17 cellular contexts compared by ENCODE assay signal in genomic region chr3:186605078-186605477, GRCh38. TPM values are rescaled to one million over a fixed set of nuclear protein-coding genes. Genes with fewer than 3 reads are reported as not detected.
DNase-seq lines count a peak whose midpoint lies in the region; ATAC-seq, FAIRE-seq and TF ChIP-seq lines count a peak whose summit lies in the region.
"Had no signal": no experiment of that assay in that cellular context is flagged by ENCODE, and none has a peak within 500 bp of the region (broad histone marks: within the 10 kb centered on the region; RNA-seq: fewer than 3 reads in every experiment).

No MANE protein-coding gene starts in this region.

- peak; percentile 51 for FAIRE-seq in keratinocyte (lab: Jason Lieb, UNC)
- FAIRE-seq: GM12878, GM18507 had no signal

- no peak for ATAC-seq in HG03571 (IDR thresholded peaks at IDR 0.05; ENCODE audit: unreplicated experiment)
- ATAC-seq: GM12878 had no signal

- H2AFZ ChIP-seq in keratinocyte (ENCODE audit: control insufficient read depth, low read length), result no peak overlapping the region

- no peaks in the 10 kb centered on the region for H4K20me1 ChIP-seq in keratinocyte (ENCODE audit: control insufficient read depth, extremely low read depth, insufficient read depth, low read length)
- H4K20me1 ChIP-seq: BLaER1 had no signal

- dilution Hi-C loops in keratinocyte (cut with MboI; ENCODE audit: extremely low pct_ligation_motif_present, low sequenced_read_pairs), result no loop called here

- no peaks in the 10 kb centered on the region for H3K27me3 ChIP-seq in keratinocyte (ENCODE audit: control insufficient read depth, extremely low read depth, insufficient read depth, low read length)
- H3K27me3 ChIP-seq: BLaER1 had no signal

- H3K36me3 ChIP-seq in keratinocyte (ENCODE audit: control insufficient read depth in 2 of 2, extremely low read depth in 1 of 2, insufficient read depth in 2 of 2, low read length in 2 of 2), result no peaks in the 10 kb centered on the region
- H3K36me3 ChIP-seq: BLaER1 had no signal

- H3K4me3 ChIP-seq in epithelial cell of esophagus (ENCODE audit: low read length), result no peak overlapping the region
- H3K4me3 ChIP-seq in keratinocyte (ENCODE audit: control insufficient read depth in 2 of 3, extremely low read depth in 1 of 3, insufficient read depth in 2 of 3, low read depth in 1 of 3, low read length in 3 of 3), result no peak overlapping the region
- H3K4me3 ChIP-seq: BLaER1, GM12878 had no signal

- no peak overlapping the region for H3K9ac ChIP-seq in keratinocyte (ENCODE audit: control insufficient read depth, extremely low read depth, insufficient read depth, low read length)
- H3K9ac ChIP-seq: BLaER1 had no signal

- no peak for TF ChIP-seq CTCF in RWPE1 (conservative IDR thresholded peaks at IDR 0.05; ENCODE audit: low read depth)
- TF ChIP-seq CTCF in epithelial cell of esophagus (IDR thresholded peaks at IDR 0.05; ENCODE audit: insufficient read depth, low read depth, low read length, missing control alignments), result no peak
- no peak for TF ChIP-seq CTCF in keratinocyte (optimal IDR thresholded peaks at IDR 0.05 in 1 of 3, IDR thresholded peaks at IDR 0.05 in 1 of 3, conservative IDR thresholded peaks at IDR 0.05 in 1 of 3; ENCODE audit: extremely low read depth in 1 of 3, insufficient read depth in 2 of 3, low read length in 3 of 3)

- H3K9me1 ChIP-seq in keratinocyte (ENCODE audit: control insufficient read depth, extremely low read depth, insufficient read depth, low read length), result no peaks in the 10 kb centered on the region

- POLR2A ChIA-PET in RWPE1 (lab: Yijun Ruan, JAX; ENCODE audit: low non-redundant PET), result interaction anchor here (0.9 kb wide), 1 partner anchor 10 kb away, joined by 3 read pairs; no protein-coding TSS in a partner anchor

- CTCF ChIA-PET in RWPE1 (lab: Yijun Ruan, JAX), result interaction anchor here (0.5 to 0.6 kb wide), 2 partner anchors 16 to 395 kb away, joined by 3 to 4 read pairs; no protein-coding TSS in a partner anchor

- H3K4me1 ChIP-seq in keratinocyte (ENCODE audit: control insufficient read depth, extremely low read depth, insufficient read depth, low read length), result peaks cover 15% of the 10 kb centered on the region
- H3K4me1 ChIP-seq: BLaER1 had no signal

- peak; percentile 20 for DNase-seq in RWPE1 (ENCODE audit: low spot score)
- peak; percentile 77 for DNase-seq in epithelial cell of esophagus (ENCODE audit: low read depth)
- DNase-seq in keratinocyte (ENCODE audit: low read depth, low spot score), result no peak
- DNase-seq in renal cortical epithelial cell (ENCODE audit: low read depth), result peak; percentile 45
- DNase-seq in NCI-H146 treated with DMSO at 0.1 percent for 48 hours (lab: John Stamatoyannopoulos, UW; ENCODE audit: unreplicated experiment), result no peak
- DNase-seq in activated CD4-positive, alpha-beta T cell treated with anti-CD3 and anti-CD28 coated beads, Interleukin-2, amount 50 U/mL, for 1 hour, result no peak
- DNase-seq: AML-193; CD4-positive, CD25-positive, alpha-beta regulatory T cell; DMS79; GOT3; H9 had no signal

- H3K27ac ChIP-seq in RWPE1 (no peak overlapping the region), keratinocyte (ENCODE audit: control insufficient read depth, insufficient read depth, low read length) (no peak overlapping the region)
- H3K27ac ChIP-seq: BLaER1 had no signal

- no peaks in the 10 kb centered on the region for H3K79me2 ChIP-seq in keratinocyte (ENCODE audit: control insufficient read depth, insufficient read depth, low read length)

- no peaks in the 10 kb centered on the region for H3K9me3 ChIP-seq in keratinocyte (ENCODE audit: control insufficient read depth, low read depth, low read length)
- H3K9me3 ChIP-seq: BLaER1 had no signal

- H3K4me2 ChIP-seq in keratinocyte (ENCODE audit: control insufficient read depth, extremely low read depth, insufficient read depth, low read depth, low read length), result peak overlapping the region; percentile 0
- H3K4me2 ChIP-seq: BLaER1 had no signal

RNA-seq across cellular contexts. Expression of gene AHSG, which starts 7.8 kb away (rescaled TPM):
- polyA plus RNA-seq in keratinocyte, result 0.42 to 0.73 TPM (median 0.59 TPM) in 3 replicates
- 1.2 TPM for polyA plus RNA-seq in keratinocyte (2011; ENCODE audit: low read depth)
- 0.51 and 0.88 TPM in 2 replicates for polyA plus RNA-seq in keratinocyte (2011; cell fraction: cytosol; rRNA removed)
- polyA plus RNA-seq in keratinocyte (2011; cell fraction: nucleus; rRNA removed), result 0.29 and 0.59 TPM in 2 replicates
- polyA plus RNA-seq in keratinocyte (2012; ENCODE audit: low replicate concordance), result 0.50 and 0.95 TPM in 2 replicates
- 0.42 to 3.3 TPM (median 0.63 TPM) in 3 replicates for polyA minus RNA-seq in keratinocyte
- not detected for polyA minus RNA-seq in keratinocyte (2011; cell fraction: cytosol; rRNA and poly(A)+ RNA removed)
- polyA minus RNA-seq in keratinocyte (2011; cell fraction: nucleus; rRNA and poly(A)+ RNA removed), result 0.32 TPM in 1 of 2 replicates, not detected in the other
- not detected in 2 replicates for total RNA-seq in renal cortical epithelial cell
- total RNA-seq: CD4-positive, CD25-positive, alpha-beta regulatory T cell; G401; H9 had no signal
- polyA plus RNA-seq: CD4-positive, CD25-positive, alpha-beta regulatory T cell had no signal

RNA-seq across cellular contexts. Expression of gene DNAJB11, which starts 34.6 kb away (rescaled TPM):
- polyA plus RNA-seq in keratinocyte, result 29.2 to 61.8 TPM (median 51.9 TPM) in 3 replicates
- polyA plus RNA-seq in keratinocyte (2011; ENCODE audit: low read depth), result 120 TPM
- 22.2 and 25.9 TPM in 2 replicates for polyA plus RNA-seq in keratinocyte (2011; cell fraction: cytosol; rRNA removed)
- polyA plus RNA-seq in keratinocyte (2011; cell fraction: nucleus; rRNA removed), result 54.9 and 91.4 TPM in 2 replicates
- 44.9 and 73.0 TPM in 2 replicates for polyA plus RNA-seq in keratinocyte (2012; ENCODE audit: low replicate concordance)
- polyA minus RNA-seq in keratinocyte, result 6.5 to 19.7 TPM (median 9.0 TPM) in 3 replicates
- 13.0 TPM for polyA minus RNA-seq in keratinocyte (2011; cell fraction: cytosol; rRNA and poly(A)+ RNA removed)
- 19.3 and 31.4 TPM in 2 replicates for polyA minus RNA-seq in keratinocyte (2011; cell fraction: nucleus; rRNA and poly(A)+ RNA removed)
- total RNA-seq in renal cortical epithelial cell, result 57.9 and 62.9 TPM in 2 replicates

RNA-seq across cellular contexts. Expression of gene FETUB, which starts 35.1 kb away (rescaled TPM):
- polyA plus RNA-seq in keratinocyte, result 0.05 to 0.35 TPM (median 0.25 TPM) in 3 replicates
- polyA plus RNA-seq in keratinocyte (2011; ENCODE audit: low read depth), result 0.66 TPM
- 0.10 and 0.24 TPM in 2 replicates for polyA plus RNA-seq in keratinocyte (2011; cell fraction: cytosol; rRNA removed)
- polyA plus RNA-seq in keratinocyte (2011; cell fraction: nucleus; rRNA removed), result 0.51 and 0.83 TPM in 2 replicates
- polyA plus RNA-seq in keratinocyte (2012; ENCODE audit: low replicate concordance), result 0.18 and 1.8 TPM in 2 replicates
- 0.19 to 0.66 TPM (median 0.53 TPM) in 3 replicates for polyA minus RNA-seq in keratinocyte
- polyA minus RNA-seq in keratinocyte (2011; cell fraction: cytosol; rRNA and poly(A)+ RNA removed), result not detected
- polyA minus RNA-seq in keratinocyte (2011; cell fraction: nucleus; rRNA and poly(A)+ RNA removed), result 0.54 and 0.95 TPM in 2 replicates
- total RNA-seq in renal cortical epithelial cell, result not detected in 2 replicates
- total RNA-seq: A673; CD4-positive, CD25-positive, alpha-beta regulatory T cell; G401; GM12878; H9 had no signal
- polyA plus RNA-seq: CD4-positive, CD25-positive, alpha-beta regulatory T cell; GM12878 had no signal

RNA-seq across cellular contexts. Expression of gene TBCCD1, which starts 37.9 kb away (rescaled TPM):
- polyA plus RNA-seq in keratinocyte, result 14.2 to 15.8 TPM (median 15.0 TPM) in 3 replicates
- polyA plus RNA-seq in keratinocyte (2011; ENCODE audit: low read depth), result 8.8 TPM
- polyA plus RNA-seq in keratinocyte (2011; cell fraction: cytosol; rRNA removed), result 9.0 and 15.3 TPM in 2 replicates
- 15.9 and 17.3 TPM in 2 replicates for polyA plus RNA-seq in keratinocyte (2011; cell fraction: nucleus; rRNA removed)
- polyA plus RNA-seq in keratinocyte (2012; ENCODE audit: low replicate concordance), result 8.3 TPM in 2 replicates
- 7.0 to 24.6 TPM (median 18.3 TPM) in 3 replicates for polyA minus RNA-seq in keratinocyte
- polyA minus RNA-seq in keratinocyte (2011; cell fraction: cytosol; rRNA and poly(A)+ RNA removed), result 10.9 TPM
- 9.7 and 16.9 TPM in 2 replicates for polyA minus RNA-seq in keratinocyte (2011; cell fraction: nucleus; rRNA and poly(A)+ RNA removed)
- total RNA-seq in renal cortical epithelial cell, result 15.5 and 16.0 TPM in 2 replicates

Comparison
In these comparisons a context has a peak if more than half of its experiments do, and no peak if none do; other contexts are left out.
1. DNase-seq: peak in RWPE1 (single experiment), epithelial cell of esophagus (single experiment) and renal cortical epithelial cell (single experiment); none in keratinocyte (single experiment), NCI-H146 treated with DMSO at 0.1 percent for 48 hours (single experiment) and activated CD4-positive, alpha-beta T cell treated with anti-CD3 and anti-CD28 coated beads, Interleukin-2, amount 50 U/mL, for 1 hour (single experiment).